ENCODE assay signal across 35 cellular contexts in the genomic region with DNA sequence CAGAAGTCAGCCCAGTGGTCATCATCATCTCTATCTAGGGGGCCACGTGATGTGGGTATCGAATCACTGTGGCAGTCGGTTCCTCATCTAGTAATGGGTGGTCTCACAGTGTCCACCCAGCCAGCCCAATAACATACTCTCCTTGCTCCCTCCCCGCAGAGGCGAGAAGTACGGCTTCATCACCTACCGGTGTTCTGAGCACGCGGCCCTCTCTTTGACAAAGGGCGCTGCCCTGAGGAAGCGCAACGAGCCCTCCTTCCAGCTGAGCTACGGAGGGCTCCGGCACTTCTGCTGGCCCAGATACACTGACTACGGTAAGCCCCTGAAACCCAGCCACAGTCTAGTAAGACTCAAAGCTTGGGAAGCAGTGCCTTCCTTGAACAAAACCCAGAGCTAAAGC.
DNase-seq lines count a peak whose midpoint lies in the region; ATAC-seq and TF ChIP-seq lines count a peak whose summit lies in the region.
"Had no signal": no experiment of that assay in that cellular context is flagged by ENCODE, and none has a peak within 500 bp of the region (broad histone marks: within the 10 kb centered on the region; RNA-seq: fewer than 3 reads in every experiment).

No MANE protein-coding gene starts in this region.

- H3K36me3 Mint-ChIP-seq in chondrocyte (ENCODE audit: low read depth) (peaks cover 9% of the 10 kb centered on the region), neural progenitor cell (no peaks in the 10 kb centered on the region)

- H3K27me3 Mint-ChIP-seq in chondrocyte (ENCODE audit: low read depth) (no peaks in the 10 kb centered on the region), neural progenitor cell (ENCODE audit: insufficient read depth, low read depth) (peaks cover 7% of the 10 kb centered on the region)
- H3K27me3 Mint-ChIP-seq: B cell; CD4-positive, alpha-beta memory T cell; CD4-positive, alpha-beta T cell; CD4-positive, CD25-positive, alpha-beta regulatory T cell; CD8-positive, alpha-beta memory T cell had no signal

- no peak overlapping the region for H3K4me3 Mint-ChIP-seq in chondrocyte (ENCODE audit: unreplicated experiment)
- H3K4me3 Mint-ChIP-seq in neural progenitor cell: no peak overlapping the region
- H3K4me3 Mint-ChIP-seq: B cell; CD14-positive monocyte; CD4-positive, alpha-beta memory T cell; CD4-positive, alpha-beta T cell; CD4-positive, CD25-positive, alpha-beta regulatory T cell; CD8-positive, alpha-beta memory T cell; CD8-positive, alpha-beta T cell had no signal

- H3K9me3 ChIP-seq in neural progenitor cell (ENCODE audit: low read depth): no peaks in the 10 kb centered on the region
- no peaks in the 10 kb centered on the region for H3K9me3 ChIP-seq in spleen
- H3K9me3 ChIP-seq: A549; BE2C; BLaER1; BLaER1 treated with 17β-estradiol and CSF1 and Interleukin-3, amounts not matched to agents 10 nM and 100 nM; Caco-2 had no signal

- intact Hi-C loops in posterior vena cava (cut with DNase I): no loop called here
- intact Hi-C loops in spleen (cut with DNase I; ENCODE audit: low total_unique reads): no loop called here

- H3K36me3 ChIP-seq in neural progenitor cell: no peaks in the 10 kb centered on the region
- H3K36me3 ChIP-seq in spleen: peaks cover 0 to 95% (median 30%) of the 10 kb centered on the region in 6 donors

- H3K27ac Mint-ChIP-seq in chondrocyte (ENCODE audit: unreplicated experiment) (no peak overlapping the region), neural progenitor cell (peak overlapping the region; percentile 88)
- H3K27ac Mint-ChIP-seq: B cell; CD4-positive, alpha-beta T cell; CD8-positive, alpha-beta T cell had no signal

- peak; percentile 77 for DNase-seq in chondrocyte (ENCODE audit: low spot score)
- DNase-seq in neural progenitor cell (ENCODE audit: low spot score): no peak
- DNase-seq in posterior vena cava (ENCODE audit: low spot score): peak; percentile 10
- DNase-seq in spleen: peak; percentile 61
- no peak for DNase-seq in NCI-H510A treated with DMSO at 0.1 percent for 48 hours (lab: John Stamatoyannopoulos, UW)
- DNase-seq in occipital lobe (lab: John Stamatoyannopoulos, UW): no peak
- DNase-seq in GM03348 (ENCODE audit: low spot score): no peak
- DNase-seq: 8988T; ACHN; AML-193; BE2C; C1 segment of cervical spinal cord; Caco-2; Calu3; CD4-positive, alpha-beta memory T cell; CD4-positive, alpha-beta T cell; CD4-positive, CD25-positive, alpha-beta regulatory T cell; CD8-positive, alpha-beta memory T cell; CD8-positive, alpha-beta T cell; COR-L47; DMS 273 treated with DMSO at 0.1 percent for 48 hours; DMS153; DMS53; DMS79; DMS79 treated with DMSO at 0.1 percent for 48 hours; DND-41; EL had no signal

- ATAC-seq in HG02610 (IDR thresholded peaks at IDR 0.05; ENCODE audit: unreplicated experiment): no peak
- ATAC-seq: A549; CD8-positive, alpha-beta T cell had no signal

- H4K20me1 ChIP-seq in neural progenitor cell (ENCODE audit: low read depth): no peaks in the 10 kb centered on the region
- H4K20me1 ChIP-seq: BLaER1 had no signal

- 96 to 98% (median 97%) methylated on average over 15 of the region's 15 CpGs for WGBS in spleen, 5 donors

- no peak overlapping the region for H3K9ac ChIP-seq in neural progenitor cell
- H3K9ac ChIP-seq: BLaER1; BLaER1 treated with 17β-estradiol and CSF1 and Interleukin-3, amounts not matched to agents 10 nM and 100 nM had no signal

- no peak for TF ChIP-seq POLR2A in spleen (IDR thresholded peaks at IDR 0.05)

- peaks cover 2% of the 10 kb centered on the region for H3K4me1 Mint-ChIP-seq in chondrocyte (ENCODE audit: low read depth)
- peaks cover 15% of the 10 kb centered on the region for H3K4me1 Mint-ChIP-seq in neural progenitor cell
- H3K4me1 Mint-ChIP-seq: B cell; CD14-positive monocyte; CD4-positive, alpha-beta memory T cell; CD4-positive, CD25-positive, alpha-beta regulatory T cell; CD8-positive, alpha-beta memory T cell had no signal

- H3K4me3 ChIP-seq in neural progenitor cell (no peak overlapping the region), spleen (no peak overlapping the region)
- H3K4me3 ChIP-seq: A549; BLaER1; BLaER1 treated with 17β-estradiol and CSF1 and Interleukin-3, amounts not matched to agents 10 nM and 100 nM had no signal

- H3K9me3 Mint-ChIP-seq in chondrocyte (ENCODE audit: low read depth) (no peaks in the 10 kb centered on the region), neural progenitor cell (no peaks in the 10 kb centered on the region)
- H3K9me3 Mint-ChIP-seq: CD4-positive, alpha-beta memory T cell; CD4-positive, alpha-beta T cell; CD4-positive, CD25-positive, alpha-beta regulatory T cell; CD8-positive, alpha-beta memory T cell; CD8-positive, alpha-beta T cell had no signal

- no peak for TF ChIP-seq CTCF in chondrocyte (IDR thresholded peaks at IDR 0.05)
- TF ChIP-seq CTCF in neural progenitor cell (IDR thresholded peaks at IDR 0.05): no peak
- TF ChIP-seq CTCF in spleen (IDR thresholded peaks at IDR 0.05 in 8 of 11, conservative IDR thresholded peaks at IDR 0.05 in 3 of 11): no peak

- H2AFZ ChIP-seq in neural progenitor cell (replicated peaks): no peak overlapping the region

- H3K4me1 ChIP-seq in neural progenitor cell (peaks cover 9% of the 10 kb centered on the region), spleen (no peaks in the 10 kb centered on the region)
- H3K4me1 ChIP-seq: A549; BE2C; BLaER1; BLaER1 treated with 17β-estradiol and CSF1 and Interleukin-3, amounts not matched to agents 10 nM and 100 nM; Caco-2 had no signal

- H3K27me3 ChIP-seq in neural progenitor cell (no peaks in the 10 kb centered on the region), spleen (replicated peaks in 1 of 7) (no peaks in the 10 kb centered on the region)
- H3K27me3 ChIP-seq: BE2C; BLaER1; BLaER1 treated with 17β-estradiol and CSF1 and Interleukin-3, amounts not matched to agents 10 nM and 100 nM had no signal

- no peaks in the 10 kb centered on the region for H3F3A ChIP-seq in neural progenitor cell (ENCODE audit: low read depth)

- H3K79me2 ChIP-seq in neural progenitor cell (ENCODE audit: low read depth): no peaks in the 10 kb centered on the region

- no peak overlapping the region for H3K27ac ChIP-seq in neural progenitor cell
- H3K27ac ChIP-seq in spleen: no peak overlapping the region
- H3K27ac ChIP-seq: 22Rv1; A549; BLaER1; BLaER1 treated with 17β-estradiol and CSF1 and Interleukin-3, amounts not matched to agents 10 nM and 100 nM; C4-2B had no signal

- no peak overlapping the region for H3K4me2 ChIP-seq in neural progenitor cell
- H3K4me2 ChIP-seq: A549; BLaER1; BLaER1 treated with 17β-estradiol and CSF1 and Interleukin-3, amounts not matched to agents 10 nM and 100 nM had no signal

Comparison
In these comparisons a context has a peak if more than half of its experiments do, and no peak if none do; other contexts are left out.
1. DNase-seq: peak in chondrocyte (single experiment), posterior vena cava (single experiment) and spleen (single experiment); none in neural progenitor cell (single experiment), NCI-H510A treated with DMSO at 0.1 percent for 48 hours (single experiment), occipital lobe (single experiment) and GM03348 (single experiment).